8 cellular contexts compared by ENCODE assay signal in genomic region chr6:151004415-151005024, GRCh38.
DNase-seq lines count a peak whose midpoint lies in the region; ATAC-seq, FAIRE-seq and TF ChIP-seq lines count a peak whose summit lies in the region.

No MANE protein-coding gene starts in this region.

- no peaks in the 10 kb centered on the region for H3K9me3 ChIP-seq in AG04450 (ENCODE audit: control insufficient read depth, insufficient read depth, low read length)
- no peaks in the 10 kb centered on the region for H3K9me3 ChIP-seq in RWPE2 (ENCODE audit: severe bottlenecking)
- H3K9me3 ChIP-seq in small intestine (ENCODE audit: control insufficient read depth, low read depth) = no peaks in the 10 kb centered on the region

- H3K36me3 ChIP-seq in RWPE2 (ENCODE audit: low read depth) = peaks cover 11% of the 10 kb centered on the region
- H3K36me3 ChIP-seq in small intestine (ENCODE audit: control insufficient read depth in 2 of 2, insufficient read depth in 2 of 2, low read length in 2 of 2) = no peaks in the 10 kb centered on the region

- no peak for FAIRE-seq in small intestine (lab: Jason Lieb, UNC)

- DNase-seq in AG04450 (ENCODE audit: low read depth, low spot score) = peak; percentile 66
- no peak for DNase-seq in RWPE2 (ENCODE audit: low spot score)
- DNase-seq in fibroblast of mammary gland (ENCODE audit: low read depth) = peak; percentile 94
- peak; percentile 72 for DNase-seq in small intestine
- DNase-seq in OCI-M2 (lab: John Stamatoyannopoulos, UW; ENCODE audit: unreplicated experiment) = no peak

- H3K4me1 ChIP-seq in RWPE2 (ENCODE audit: insufficient read depth, poor library complexity, severe bottlenecking) = peaks cover 15% of the 10 kb centered on the region
- H3K4me1 ChIP-seq in small intestine (ENCODE audit: control insufficient read depth in 2 of 2, insufficient read depth in 1 of 2, low read depth in 1 of 2, low read length in 1 of 2) = peaks cover 0 to 4% of the 10 kb centered on the region in 2 donors

- CTCF ChIA-PET in AG04450 (lab: Charles Lee) = interaction anchor here (1.3 to 3.2 kb wide), 4 partner anchors 10 to 319 kb away, joined by 3 to 37 read pairs (median 6); no protein-coding TSS in a partner anchor

- TF ChIP-seq CTCF in AG04450 (IDR thresholded peaks at IDR 0.05; ENCODE audit: low read depth, low read length) (no peak), RWPE2 (IDR thresholded peaks at IDR 0.05; ENCODE audit: poor library complexity, severe bottlenecking) (no peak), fibroblast of mammary gland (conservative IDR thresholded peaks at IDR 0.05; ENCODE audit: control insufficient read depth, insufficient read depth, low read depth, low read length) (no peak)

- POLR2A ChIA-PET in AG04450 (lab: Yijun Ruan, JAX) = interaction anchor here (0.7 to 1.6 kb wide), 3 partner anchors 10 to 320 kb away, joined by 3 to 6 read pairs (median 3); no protein-coding TSS in a partner anchor

- H3K27ac ChIP-seq in AG04450 (ENCODE audit: low read depth, low read length) = peak overlapping the region; percentile 69
- peak overlapping the region; percentile 54 for H3K27ac ChIP-seq in RWPE2 (ENCODE audit: poor library complexity, severe bottlenecking)
- peak overlapping the region in 1 of 2 donors; percentile 79 for H3K27ac ChIP-seq in small intestine (ENCODE audit: low read depth in 1 of 2, low read length in 1 of 2)

- peak; percentile 49 for ATAC-seq in HG02885 (IDR thresholded peaks at IDR 0.05; ENCODE audit: poor library complexity, unreplicated experiment)
- peak; percentile 92 for ATAC-seq in RWPE2 (ENCODE audit: low read depth)
- ATAC-seq in GM21737 (IDR thresholded peaks at IDR 0.05; ENCODE audit: unreplicated experiment) = no peak
- ATAC-seq in HG03457 (IDR thresholded peaks at IDR 0.05; ENCODE audit: unreplicated experiment) = no peak

- no peaks in the 10 kb centered on the region for H3K27me3 ChIP-seq in AG04450 (ENCODE audit: control insufficient read depth, insufficient read depth, low read length)
- no peaks in the 10 kb centered on the region for H3K27me3 ChIP-seq in RWPE2 (ENCODE audit: insufficient read depth, poor library complexity, severe bottlenecking)
- H3K27me3 ChIP-seq in small intestine (ENCODE audit: control insufficient read depth in 2 of 2, insufficient read depth in 2 of 2, low read length in 2 of 2) = no peaks in the 10 kb centered on the region

- WGBS in small intestine, 3 donors = 11 to 26% (median 18%) methylated on average over 8 of the region's 8 CpGs

- H3K4me3 ChIP-seq in AG04450 (ENCODE audit: low read depth, low read length) (no peak overlapping the region), RWPE2 (ENCODE audit: severe bottlenecking) (no peak overlapping the region), fibroblast of mammary gland (ENCODE audit: control insufficient read depth, low read depth, low read length) (no peak overlapping the region), small intestine (ENCODE audit: low read depth in 1 of 2, low read length in 2 of 2) (no peak overlapping the region)

Comparison
In these comparisons a context has a peak if more than half of its experiments do, and no peak if none do; other contexts are left out.
1. DNase-seq: peak in AG04450 (single experiment), fibroblast of mammary gland (single experiment) and small intestine (single experiment); none in RWPE2 (single experiment) and OCI-M2 (single experiment).
2. ATAC-seq: peak in HG02885 (single experiment) and RWPE2 (single experiment); none in GM21737 (single experiment) and HG03457 (single experiment).